Comparison of ENCODE assay signal across 24 cellular contexts in genomic region chr14:100823488-100823887, GRCh38. TPM values are rescaled to one million over a fixed set of nuclear protein-coding genes. Genes with fewer than 3 reads are reported as not detected.
A peak's percentile ranks its signal among the peaks of the same experiment; 100 is the strongest.
DNase-seq lines count a peak whose midpoint lies in the region; TF ChIP-seq lines count a peak whose summit lies in the region.
"Had no signal": no experiment of that assay in that cellular context is flagged by ENCODE, and none has a peak within 500 bp of the region (broad histone marks: within the 10 kb centered on the region; RNA-seq: fewer than 3 reads in every experiment).

No MANE protein-coding gene starts in this region.

- H3K27me3 ChIP-seq in endodermal cell (ENCODE audit: control insufficient read depth, insufficient read depth, low read length, poor library complexity, severe bottlenecking) (no peaks in the 10 kb centered on the region), mesenchymal stem cell (ENCODE audit: control insufficient read depth in 1 of 2, insufficient read depth in 1 of 2, low read length in 2 of 2) (peaks cover 6 to 25% of the 10 kb centered on the region in 2 experiments), smooth muscle cell (ENCODE audit: low read depth) (no peaks in the 10 kb centered on the region)
- H3K27me3 ChIP-seq: BLaER1 had no signal

- peak overlapping the region; percentile 37 for H4K8ac ChIP-seq in mesenchymal stem cell (ENCODE audit: low read length)

- H3K79me1 ChIP-seq in mesenchymal stem cell (replicated peaks; ENCODE audit: low read length, poor library complexity, severe bottlenecking), result no peaks in the 10 kb centered on the region

- H3K36me3 ChIP-seq in SK-N-MC (ENCODE audit: insufficient read depth, low read length) (no peaks in the 10 kb centered on the region; the same call in 1 of the 2 replicates), endodermal cell (ENCODE audit: control insufficient read depth, insufficient read depth, low read length) (no peaks in the 10 kb centered on the region), mesenchymal stem cell (ENCODE audit: control insufficient read depth in 1 of 2, insufficient read depth in 2 of 2, low read depth in 1 of 2, low read length in 2 of 2) (no peaks in the 10 kb centered on the region), smooth muscle cell (ENCODE audit: low read depth) (no peaks in the 10 kb centered on the region)
- H3K36me3 ChIP-seq: BLaER1 had no signal

- H3K4me2 ChIP-seq in mesenchymal stem cell (ENCODE audit: low read length, poor library complexity, severe bottlenecking) (no peak overlapping the region), smooth muscle cell (peak overlapping the region; percentile 76)

- no peak overlapping the region for H3K18ac ChIP-seq in mesenchymal stem cell (ENCODE audit: low read depth in 1 of 2, low read length in 2 of 2)

- peaks cover 13% of the 10 kb centered on the region for H3K4me1 Mint-ChIP-seq in endodermal cell

- no peaks in the 10 kb centered on the region for H4K20me1 ChIP-seq in smooth muscle cell (ENCODE audit: low read depth)
- H4K20me1 ChIP-seq: BLaER1 had no signal

- no peak overlapping the region for H3K23ac ChIP-seq in mesenchymal stem cell (ENCODE audit: low read length in 2 of 2)

- no peak overlapping the region for H2BK5ac ChIP-seq in mesenchymal stem cell (ENCODE audit: low read depth, low read length, poor library complexity, severe bottlenecking)

- peaks cover 3% of the 10 kb centered on the region for H3K36me3 Mint-ChIP-seq in endodermal cell (ENCODE audit: low read depth)
- H3K36me3 Mint-ChIP-seq: CD4-positive, alpha-beta memory T cell had no signal

- H3K27me3 Mint-ChIP-seq in endodermal cell (ENCODE audit: insufficient read depth), result peaks cover 4% of the 10 kb centered on the region

- H3K9me3 ChIP-seq in SK-N-MC (ENCODE audit: low read depth, low read length) (no peaks in the 10 kb centered on the region), endodermal cell (ENCODE audit: control insufficient read depth, low read length) (peaks cover 8% of the 10 kb centered on the region), mesenchymal stem cell (ENCODE audit: control insufficient read depth, low read length) (no peaks in the 10 kb centered on the region), smooth muscle cell (replicated peaks; ENCODE audit: low read depth) (no peaks in the 10 kb centered on the region)

- H3K27ac ChIP-seq in SK-N-MC (peak overlapping the region; percentile 88), endodermal cell (ENCODE audit: low read depth, low read length) (peak overlapping the region; percentile 38), mesenchymal stem cell (ENCODE audit: low read length, poor library complexity, severe bottlenecking) (no peak overlapping the region), smooth muscle cell (ENCODE audit: low read depth) (peak overlapping the region; percentile 73), substantia nigra (ENCODE audit: low read depth, low read length, poor library complexity, severe bottlenecking) (no peak overlapping the region)
- H3K27ac ChIP-seq: BLaER1, HL-60, RWPE1 had no signal

- no peak overlapping the region for H2BK120ac ChIP-seq in mesenchymal stem cell (ENCODE audit: low read depth, low read length)

- no peak overlapping the region for H2BK12ac ChIP-seq in mesenchymal stem cell (ENCODE audit: low read length in 2 of 2)

- H3K4me1 ChIP-seq in endodermal cell (ENCODE audit: control insufficient read depth, insufficient read depth, low read length), result peaks cover under 1% of the 10 kb centered on the region
- peaks cover 4% of the 10 kb centered on the region for H3K4me1 ChIP-seq in mesenchymal stem cell (ENCODE audit: control insufficient read depth, insufficient read depth, low read depth, low read length)
- peaks cover 14% of the 10 kb centered on the region for H3K4me1 ChIP-seq in smooth muscle cell (ENCODE audit: low read depth)
- H3K4me1 ChIP-seq: Caco-2 had no signal

- H3K79me2 ChIP-seq in smooth muscle cell (ENCODE audit: low read depth), result no peaks in the 10 kb centered on the region

- no peak overlapping the region for H3K4me3 ChIP-seq in SK-N-MC
- no peak overlapping the region for H3K4me3 ChIP-seq in endodermal cell (ENCODE audit: low read length)
- no peak overlapping the region for H3K4me3 ChIP-seq in mesenchymal stem cell (ENCODE audit: insufficient read depth in 1 of 2, low read depth in 1 of 2, low read length in 2 of 2)
- H3K4me3 ChIP-seq in smooth muscle cell, result no peak overlapping the region
- H3K4me3 ChIP-seq: BLaER1, GM12878 had no signal

- peaks cover 8% of the 10 kb centered on the region for H3F3A ChIP-seq in smooth muscle cell (ENCODE audit: low read depth)

- H3K9ac ChIP-seq in SK-N-MC (ENCODE audit: insufficient read length), result no peak overlapping the region
- H3K9ac ChIP-seq in endodermal cell (ENCODE audit: extremely low read depth, low read length, poor library complexity, severe bottlenecking), result no peak overlapping the region
- H3K9ac ChIP-seq in mesenchymal stem cell (ENCODE audit: low read length), result no peak overlapping the region
- H3K9ac ChIP-seq in smooth muscle cell (ENCODE audit: low read depth), result peak overlapping the region; percentile 6
- H3K9ac ChIP-seq: BLaER1 had no signal

- no peak for DNase-seq in SK-N-MC (ENCODE audit: low read depth, low spot score)
- DNase-seq in endodermal cell, result no peak
- no peak for DNase-seq in mesenchymal stem cell
- no peak for DNase-seq in smooth muscle cell (lab: John Stamatoyannopoulos, UW; ENCODE audit: unreplicated experiment)
- no peak for DNase-seq in substantia nigra (lab: John Stamatoyannopoulos, UW)
- no peak for DNase-seq in AG20443 (ENCODE audit: low spot score)
- no peak for DNase-seq in SHP77 treated with DMSO at 0.1 percent for 48 hours (lab: John Stamatoyannopoulos, UW)
- DNase-seq: Caco-2; CD4-positive, alpha-beta memory T cell; DMS 273 treated with DMSO at 0.1 percent for 48 hours; KBM-7; MM.1S; NCI-H1048; NCI-H1417 treated with DMSO at 0.1 percent for 48 hours; NCI-H187; NCI-H2227 treated with DMSO at 0.1 percent for 48 hours; NCI-H510A had no signal

- WGBS in endodermal cell (ENCODE audit: insufficient coverage in 1 of 2, insufficient read length in 1 of 2), 2 experiments, result 85 to 98% methylated on average over 5 to 6 of the region's 6 CpGs
- 89% methylated on average over 5 of the region's 6 CpGs for WGBS in mesenchymal stem cell
- 86% methylated on average over 6 of the region's 6 CpGs for WGBS in smooth muscle cell (ENCODE audit: low lambda C conversion rate)

- no peak overlapping the region for H2AFZ ChIP-seq in mesenchymal stem cell (ENCODE audit: low read depth, low read length)
- H2AFZ ChIP-seq in smooth muscle cell (ENCODE audit: low read depth), result no peak overlapping the region

- H3K4me3 Mint-ChIP-seq in endodermal cell, result no peak overlapping the region
- H3K4me3 Mint-ChIP-seq: CD4-positive, alpha-beta memory T cell; H9 had no signal

- H3K4ac ChIP-seq in mesenchymal stem cell (ENCODE audit: low read depth in 1 of 2, low read length in 2 of 2), result no peak overlapping the region

- H4K91ac ChIP-seq in mesenchymal stem cell (ENCODE audit: low read length), result peak overlapping the region; percentile 75

- peaks cover 25% of the 10 kb centered on the region for H3K9me3 Mint-ChIP-seq in endodermal cell

- TF ChIP-seq CTCF in endodermal cell (conservative IDR thresholded peaks at IDR 0.05) (no peak), smooth muscle cell (IDR thresholded peaks at IDR 0.05; ENCODE audit: borderline replicate concordance, insufficient read depth, poor library complexity, severe bottlenecking) (no peak)

- no peak overlapping the region for H2AK5ac ChIP-seq in mesenchymal stem cell (ENCODE audit: low read length, severe bottlenecking)

- no peak overlapping the region for H3K27ac Mint-ChIP-seq in endodermal cell
- H3K27ac Mint-ChIP-seq: CD4-positive, alpha-beta memory T cell; H9 had no signal

- H3K14ac ChIP-seq in mesenchymal stem cell (ENCODE audit: low read length in 2 of 2), result no peak overlapping the region

- H2BK15ac ChIP-seq in mesenchymal stem cell (ENCODE audit: low read depth, poor library complexity, severe bottlenecking), result no peak overlapping the region

RNA-seq across cellular contexts. Expression of gene MEG3, which starts 2.4 kb away (rescaled TPM):
- total RNA-seq in endodermal cell (10 to 100 TPM in 1 of 2 donors, 1 to 10 TPM in 1; 5.3 to 15.3 TPM), smooth muscle cell (not detected in 2 replicates)
- 5.6 TPM for polyA plus RNA-seq in endodermal cell (2013, experiment 1 of 2)
- 2.9 TPM for polyA plus RNA-seq in endodermal cell (2013, experiment 2 of 2)
- 0.12 TPM for polyA plus RNA-seq in mesenchymal stem cell (2013, experiment 1 of 2)
- polyA plus RNA-seq in mesenchymal stem cell (2013, experiment 2 of 2), result 0.01 TPM
- 0.70 TPM in 1 of 2 replicates, not detected in the other for polyA plus RNA-seq in smooth muscle cell
- total RNA-seq: Caco-2; CD4-positive, alpha-beta memory T cell; HepG2; HT-29 had no signal
- polyA plus RNA-seq: CD4-positive, alpha-beta memory T cell had no signal

Comparison
In these comparisons a context has a peak if more than half of its experiments do, and no peak if none do; other contexts are left out.
1. H3K27ac ChIP-seq: peak in SK-N-MC (single experiment), endodermal cell (single experiment) and smooth muscle cell (single experiment); none in mesenchymal stem cell (single experiment) and substantia nigra (single experiment).